Comparison of ENCODE assay signal across 19 cellular contexts in genomic region chr11:69904331-69905201, GRCh38.
"Had no signal": no experiment of that assay in that cellular context is flagged by ENCODE, and none has a peak within 500 bp of the region (broad histone marks: within the 10 kb centered on the region; RNA-seq: fewer than 3 reads in every experiment).

No MANE protein-coding gene starts in this region.

- H3K4me3 ChIP-seq: lower lobe of right lung, right lobe of liver, SJCRH30, stomach, testis had no signal

- H3K36me3 ChIP-seq: lower lobe of right lung, right lobe of liver, SJCRH30, stomach had no signal

- ATAC-seq: activated CD8-positive, alpha-beta memory T cell treated with anti-CD3 and anti-CD28 coated beads, Interleukin-2, amount 10 ng/mL, durations not matched to agents 7 days and 5 days; activated T-helper 17 cell treated with anti-CD3 and anti-CD28 coated beads, Interleukin-2, amount 50 U/mL, for 72 hours; lower lobe of right lung; right lobe of liver had no signal

- H3K9me3 ChIP-seq: lower lobe of right lung, right lobe of liver, SJCRH30, stomach, testis had no signal

- H3K27me3 ChIP-seq: right lobe of liver, SJCRH30, testis had no signal

- DNase-seq: activated B cell treated with CpG ODN at 0.5 μM for 24 hours; activated CD4-positive, alpha-beta memory T cell treated with anti-CD3 and anti-CD28 coated beads, Interleukin-2, amount 10 ng/mL, durations not matched to agents 7 days and 5 days; activated CD4-positive, alpha-beta T cell treated with anti-CD3 and anti-CD28 coated beads for 48 hours; activated CD8-positive, alpha-beta memory T cell treated with anti-CD3 and anti-CD28 coated beads, Interleukin-2, amount 10 ng/mL, durations not matched to agents 7 days and 5 days; activated naive CD4-positive, alpha-beta T cell; activated naive CD8-positive, alpha-beta T cell treated with anti-CD3 and anti-CD28 coated beads for 36 hours; amniotic stem cell; caudate nucleus; foreskin melanocyte; glutamatergic neuron; kidney glomerular epithelial cell; lower lobe of right lung; SJCRH30; small intestine; stimulated activated CD4-positive, alpha-beta T cell treated with anti-CD3 and anti-CD28 coated beads, Interleukin-4, amount 100 ng/mL, for 1 hour had no signal

- H3K4me1 ChIP-seq: lower lobe of right lung, SJCRH30 had no signal

- H3K27ac ChIP-seq: lower lobe of right lung, right lobe of liver, SJCRH30, stomach, testis had no signal
